In the genomic region with DNA sequence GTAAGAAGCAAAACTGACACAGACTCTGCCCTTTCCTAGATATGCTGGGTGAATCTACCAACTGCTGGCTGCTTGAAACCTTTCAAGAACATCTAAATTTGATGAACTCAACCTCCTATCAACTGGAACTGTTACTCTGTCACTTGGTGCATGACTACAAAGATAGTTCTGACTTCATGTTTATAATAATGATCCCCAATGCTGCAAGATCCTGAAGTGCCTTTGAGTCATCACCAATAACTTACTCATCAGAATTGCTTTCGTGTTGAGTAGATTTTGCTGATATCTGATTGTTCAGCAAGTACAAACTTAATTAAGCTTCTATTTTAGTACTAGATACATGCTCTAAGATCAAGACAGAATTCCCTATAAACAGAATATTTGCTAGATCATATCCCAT, we compare ENCODE assay signal across 30 cellular contexts.
DNase-seq lines count a peak whose midpoint lies in the region; ATAC-seq, FAIRE-seq and TF ChIP-seq lines count a peak whose summit lies in the region.
"Had no signal": no experiment of that assay in that cellular context is flagged by ENCODE, and none has a peak within 500 bp of the region (broad histone marks: within the 10 kb centered on the region; RNA-seq: fewer than 3 reads in every experiment).

No MANE protein-coding gene starts in this region.

- no peak overlapping the region for H3K9ac ChIP-seq in astrocyte (ENCODE audit: low read length)

- H3K4me3 Mint-ChIP-seq in HFFc6 (no peak overlapping the region), astrocyte (ENCODE audit: unreplicated experiment) (no peak overlapping the region)
- H3K4me3 Mint-ChIP-seq: activated CD4-positive, alpha-beta memory T cell treated with anti-CD3 and anti-CD28 coated beads, Interleukin-2, amount 10 ng/mL, durations not matched to agents 7 days and 5 days; activated naive CD8-positive, alpha-beta T cell treated with anti-CD3 and anti-CD28 coated beads, Interleukin-2, amount 50 U/mL, for 24 hours; central memory CD8-positive, alpha-beta T cell; nephron progenitor cell had no signal

- H3K36me3 Mint-ChIP-seq in HFFc6 (ENCODE audit: low read depth) (no peaks in the 10 kb centered on the region), astrocyte (ENCODE audit: low read depth, unreplicated experiment) (no peaks in the 10 kb centered on the region)

- no peak overlapping the region for H3K4me2 ChIP-seq in astrocyte (ENCODE audit: low read length)

- no peak overlapping the region for H2AFZ ChIP-seq in astrocyte (ENCODE audit: low read depth, low read length)

- H4K20me1 ChIP-seq in astrocyte (ENCODE audit: insufficient read depth, low read length): no peaks in the 10 kb centered on the region

- peaks cover 6% of the 10 kb centered on the region for H3K27me3 Mint-ChIP-seq in HFFc6 (ENCODE audit: insufficient read depth)
- H3K27me3 Mint-ChIP-seq in astrocyte (ENCODE audit: low read depth, unreplicated experiment): peaks cover 12% of the 10 kb centered on the region

- H3K9me3 ChIP-seq in astrocyte (ENCODE audit: insufficient read depth, low read depth, low read length): no peaks in the 10 kb centered on the region
- H3K9me3 ChIP-seq: lower lobe of right lung, mucosa of descending colon, ovary, upper lobe of right lung had no signal

- H3K4me3 ChIP-seq in AG10803 (ENCODE audit: low read length): no peak overlapping the region
- no peak overlapping the region for H3K4me3 ChIP-seq in astrocyte (ENCODE audit: insufficient read depth, low read depth, low read length)
- H3K4me3 ChIP-seq: lower lobe of right lung, mucosa of descending colon, ovary, upper lobe of right lung had no signal

- peaks cover 24% of the 10 kb centered on the region for H3K4me1 Mint-ChIP-seq in HFFc6 (ENCODE audit: low read depth)
- H3K4me1 Mint-ChIP-seq in astrocyte (ENCODE audit: low read depth, unreplicated experiment): peaks cover 10% of the 10 kb centered on the region
- H3K4me1 Mint-ChIP-seq: activated naive CD8-positive, alpha-beta T cell treated with anti-CD3 and anti-CD28 coated beads, Interleukin-2, amount 50 U/mL, for 24 hours; central memory CD8-positive, alpha-beta T cell had no signal

- DNase-seq in AG10803 (ENCODE audit: low read depth) (peak; percentile 21), HFFc6 (peak; percentile 30), astrocyte (ENCODE audit: low read depth) (peak; percentile 14), kidney tubule cell (ENCODE audit: low spot score) (peak; percentile 71), pons (ENCODE audit: low spot score) (no peak), NCI-H2029 (lab: John Stamatoyannopoulos, UW) (no peak), NCI-H2196 (lab: John Stamatoyannopoulos, UW; ENCODE audit: unreplicated experiment) (no peak)
- DNase-seq: activated CD4-positive, alpha-beta memory T cell treated with anti-CD3 and anti-CD28 coated beads, Interleukin-2, amount 10 ng/mL, durations not matched to agents 7 days and 5 days; activated CD4-positive, CD25-positive, alpha-beta regulatory T cell treated with anti-CD3 and anti-CD28 coated beads, Interleukin-2, amount 50 U/mL, for 72 hours; activated gamma-delta T cell; activated naive CD8-positive, alpha-beta T cell treated with anti-CD3 and anti-CD28 coated beads, Interleukin-2, amount 50 U/mL, for 24 hours; C1 segment of cervical spinal cord; COR-L47; dermis blood vessel endothelial cell; lower lobe of right lung; mucosa of descending colon; NCI-H2081 treated with DMSO at 0.1 percent for 48 hours; NCI-H345; nephron progenitor cell; ovary; retina; RPMI8226; stimulated activated CD4-positive, alpha-beta T cell treated with anti-CD3 and anti-CD28 coated beads, Interleukin-4, amount 100 ng/mL, for 1 hour; substantia nigra; T-helper 1 cell; upper lobe of right lung had no signal

- FAIRE-seq in astrocyte (lab: Jason Lieb, UNC): no peak
- FAIRE-seq: HepG2 had no signal

- no peaks in the 10 kb centered on the region for H3K9me3 Mint-ChIP-seq in HFFc6
- H3K9me3 Mint-ChIP-seq in astrocyte (ENCODE audit: unreplicated experiment): no peaks in the 10 kb centered on the region
- H3K9me3 Mint-ChIP-seq: activated CD4-positive, alpha-beta memory T cell treated with anti-CD3 and anti-CD28 coated beads, Interleukin-2, amount 10 ng/mL, durations not matched to agents 7 days and 5 days; activated naive CD8-positive, alpha-beta T cell treated with anti-CD3 and anti-CD28 coated beads, Interleukin-2, amount 50 U/mL, for 24 hours; central memory CD8-positive, alpha-beta T cell; nephron progenitor cell had no signal

- no peak overlapping the region for H3K27ac ChIP-seq in astrocyte (ENCODE audit: low read depth, low read length)
- H3K27ac ChIP-seq: HL-60, lower lobe of right lung, ovary, upper lobe of right lung had no signal

- H3K36me3 ChIP-seq in astrocyte (ENCODE audit: insufficient read depth, low read length): no peaks in the 10 kb centered on the region
- H3K36me3 ChIP-seq: lower lobe of right lung, ovary, upper lobe of right lung had no signal

- H3K4me1 ChIP-seq in astrocyte (ENCODE audit: insufficient read depth, low read length): no peaks in the 10 kb centered on the region
- H3K4me1 ChIP-seq: lower lobe of right lung, upper lobe of right lung had no signal

- no peaks in the 10 kb centered on the region for H3K79me2 ChIP-seq in astrocyte (ENCODE audit: insufficient read depth, low read length)

- TF ChIP-seq CTCF in AG10803 (conservative IDR thresholded peaks at IDR 0.05; ENCODE audit: low read length) (no peak), HFFc6 (IDR thresholded peaks at IDR 0.05) (no peak), astrocyte (IDR thresholded peaks at IDR 0.05; ENCODE audit: insufficient read depth, low read depth, low read length) (no peak)

- H3K27ac Mint-ChIP-seq in HFFc6 (no peak overlapping the region), astrocyte (ENCODE audit: unreplicated experiment) (no peak overlapping the region)
- H3K27ac Mint-ChIP-seq: activated CD4-positive, alpha-beta memory T cell treated with anti-CD3 and anti-CD28 coated beads, Interleukin-2, amount 10 ng/mL, durations not matched to agents 7 days and 5 days; activated naive CD8-positive, alpha-beta T cell treated with anti-CD3 and anti-CD28 coated beads, Interleukin-2, amount 50 U/mL, for 24 hours; nephron progenitor cell had no signal

- no peak for ATAC-seq in HG03457 (IDR thresholded peaks at IDR 0.05; ENCODE audit: unreplicated experiment)
- ATAC-seq: activated naive CD8-positive, alpha-beta T cell treated with anti-CD3 and anti-CD28 coated beads, Interleukin-2, amount 50 U/mL, for 24 hours; HepG2; lower lobe of right lung; mucosa of descending colon; upper lobe of right lung had no signal

- H3K27me3 ChIP-seq in astrocyte (ENCODE audit: insufficient read depth, low read length): no peaks in the 10 kb centered on the region
- H3K27me3 ChIP-seq: ovary, upper lobe of right lung had no signal

Comparison
In these comparisons a context has a peak if more than half of its experiments do, and no peak if none do; other contexts are left out.
1. DNase-seq: peak in AG10803 (single experiment), HFFc6 (single experiment), astrocyte (single experiment) and kidney tubule cell (single experiment); none in pons (single experiment), NCI-H2029 (single experiment) and NCI-H2196 (single experiment).